In the genomic region with DNA sequence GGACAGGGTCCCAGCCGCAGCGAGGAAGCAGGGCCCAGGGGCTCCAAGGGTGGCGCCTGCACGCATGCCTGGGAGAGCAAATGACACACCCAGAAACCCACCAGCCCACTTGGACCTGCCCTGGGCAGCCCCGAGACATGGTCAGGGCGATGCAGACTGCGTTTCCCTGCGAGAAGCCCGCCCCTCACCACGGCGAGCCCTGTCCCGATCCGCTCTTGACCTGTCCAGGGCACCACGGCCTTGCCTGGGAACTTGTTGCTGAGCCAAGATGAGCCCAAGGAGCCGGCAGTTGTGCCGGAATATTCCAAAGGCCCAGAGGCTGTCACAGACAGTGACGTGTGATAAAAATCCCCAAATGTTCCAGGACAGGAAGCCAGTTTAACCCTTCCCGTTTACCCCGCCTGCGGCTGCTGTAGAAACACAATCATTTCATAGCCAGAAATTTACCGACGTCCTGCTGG, we compare ENCODE assay signal across 22 cellular contexts.
DNase-seq lines count a peak whose midpoint lies in the region; ATAC-seq, FAIRE-seq and TF ChIP-seq lines count a peak whose summit lies in the region.
"Had no signal": no experiment of that assay in that cellular context is flagged by ENCODE, and none has a peak within 500 bp of the region (broad histone marks: within the 10 kb centered on the region; RNA-seq: fewer than 3 reads in every experiment).

No MANE protein-coding gene starts in this region.

- in situ Hi-C loops in HepG2 (cut with HindIII; ENCODE audit: extremely low pct_ligation_motif_present, low pct_unique_long_range_greater_than_20kb), result no loop called here

- H3K79me2 ChIP-seq in HepG2 (ENCODE audit: insufficient read depth, low read length), result no peaks in the 10 kb centered on the region
- no peaks in the 10 kb centered on the region for H3K79me2 ChIP-seq in Karpas-422 (ENCODE audit: low read length)

- no peak for TF ChIP-seq CTCF in liver (IDR thresholded peaks at IDR 0.05; ENCODE audit: low read depth, low read length, missing input control)
- TF ChIP-seq CTCF in HepG2 (CRISPR knock-in tag; IDR thresholded peaks at IDR 0.05), result no peak
- no peak for TF ChIP-seq CTCF in heart right ventricle (IDR thresholded peaks at IDR 0.05)
- TF ChIP-seq CTCF in upper lobe of left lung (IDR thresholded peaks at IDR 0.05), result no peak

- WGBS in liver, result 80% methylated on average over 22 of the region's 22 CpGs
- WGBS in HepG2 (ENCODE audit: low lambda C conversion rate), result 79% methylated on average over 19 of the region's 22 CpGs
- WGBS in heart right ventricle, 2 donors, result 48 to 53% methylated on average over 22 of the region's 22 CpGs
- 84% methylated on average over 22 of the region's 22 CpGs for WGBS in mesenchymal stem cell
- 31 to 67% methylated on average over 8 to 20 of the region's 22 CpGs for WGBS in upper lobe of left lung, 2 donors

- no peaks in the 10 kb centered on the region for H3K79me1 ChIP-seq in mesenchymal stem cell (replicated peaks; ENCODE audit: low read length, poor library complexity, severe bottlenecking)

- H3K9ac ChIP-seq in liver (ENCODE audit: low read depth in 1 of 2, low read length in 2 of 2) (no peak overlapping the region), HepG2 (ENCODE audit: insufficient read depth, low read depth, low read length) (no peak overlapping the region), mesenchymal stem cell (ENCODE audit: low read length) (no peak overlapping the region), Karpas-422 (ENCODE audit: low read length) (no peak overlapping the region)

- H3K4me2 ChIP-seq in HepG2 (ENCODE audit: low read depth, low read length), result no peak overlapping the region
- no peak overlapping the region for H3K4me2 ChIP-seq in mesenchymal stem cell (ENCODE audit: low read length, poor library complexity, severe bottlenecking)
- no peak overlapping the region for H3K4me2 ChIP-seq in Karpas-422 (ENCODE audit: low read depth, low read length, poor library complexity, severe bottlenecking)

- H3K9me2 ChIP-seq in Karpas-422 (replicated peaks; ENCODE audit: insufficient read depth, low read length), result no peaks in the 10 kb centered on the region

- no peak for ATAC-seq in HepG2
- peak in 7 of 8 donors; percentile 59 to 87 (median 80) for ATAC-seq in heart right ventricle
- no peak for ATAC-seq in upper lobe of left lung (ENCODE audit: low FRiP score in 2 of 2)
- ATAC-seq: activated CD8-positive, alpha-beta memory T cell treated with anti-CD3 and anti-CD28 coated beads, Interleukin-2, amount 10 ng/mL, durations not matched to agents 7 days and 5 days; stimulated activated naive B cell treated with anti-CD40 and anti-IgM and Interleukin-4, amounts not matched to agents 10 μg/mL and 1 μg/mL and 100 μg/mL, for 72 hours had no signal

- POLR2A ChIA-PET in HepG2 (lab: Yijun Ruan, JAX), result no interaction called here

- no peak for DNase-seq in HepG2 (ENCODE audit: low spot score)
- DNase-seq in heart right ventricle, result peak in 1 of 2 donors; percentile 52
- no peak for DNase-seq in mesenchymal stem cell
- peak in 1 of 2 donors; percentile 79 for DNase-seq in upper lobe of left lung
- no peak for DNase-seq in T1000 (lab: John Stamatoyannopoulos, UW)
- no peak for DNase-seq in COR-L47 (lab: John Stamatoyannopoulos, UW)
- DNase-seq in Karpas-422, result no peak
- DNase-seq: activated CD4-positive, alpha-beta T cell treated with anti-CD3 and anti-CD28 coated beads for 4 hours; activated CD8-positive, alpha-beta memory T cell treated with anti-CD3 and anti-CD28 coated beads, Interleukin-2, amount 10 ng/mL, durations not matched to agents 7 days and 5 days; caudate nucleus; DMS 273 treated with DMSO at 0.1 percent for 48 hours; foreskin fibroblast; mesendoderm; NCI-H1436 treated with DMSO at 0.1 percent for 48 hours; NCI-H2171; NCI-H748 treated with DMSO at 0.1 percent for 48 hours; nephron progenitor cell; stimulated activated naive B cell treated with anti-CD40 and anti-IgM and Interleukin-4, amounts not matched to agents 10 μg/mL and 1 μg/mL and 100 μg/mL, for 72 hours; T-helper 9 cell had no signal

- TF ChIP-seq RAD21 in liver (IDR thresholded peaks at IDR 0.05) (peak in 1 of 2 donors; percentile 32), HepG2 (CRISPR knock-in tag; IDR thresholded peaks at IDR 0.05) (no peak)

- H3K9me3 ChIP-seq in liver (ENCODE audit: control insufficient read depth in 4 of 4, low read length in 3 of 4), result no peaks in the 10 kb centered on the region
- H3K9me3 ChIP-seq in HepG2 (ENCODE audit: low read length), result no peaks in the 10 kb centered on the region
- no peaks in the 10 kb centered on the region for H3K9me3 ChIP-seq in heart right ventricle
- H3K9me3 ChIP-seq in mesenchymal stem cell (ENCODE audit: control insufficient read depth, low read length), result no peaks in the 10 kb centered on the region
- H3K9me3 ChIP-seq in upper lobe of left lung, result no peaks in the 10 kb centered on the region
- H3K9me3 ChIP-seq in Karpas-422 (ENCODE audit: low read length), result no peaks in the 10 kb centered on the region
- H3K9me3 ChIP-seq: tibial nerve had no signal

- CTCF ChIA-PET in HepG2 (lab: Yijun Ruan, JAX; ENCODE audit: low intra/inter-chr PET ratio, low total read pairs), result no interaction called here

- H3K27ac ChIP-seq in liver (ENCODE audit: low read depth in 1 of 2, low read length in 2 of 2), result no peak overlapping the region
- no peak overlapping the region for H3K27ac ChIP-seq in HepG2 (ENCODE audit: extremely low read length, insufficient read depth, low read length)
- peak overlapping the region; percentile 19 to 88 (median 76) for H3K27ac ChIP-seq in heart right ventricle
- H3K27ac ChIP-seq in mesenchymal stem cell (ENCODE audit: low read length, poor library complexity, severe bottlenecking), result no peak overlapping the region
- H3K27ac ChIP-seq in upper lobe of left lung, result peak overlapping the region in 3 of 4 donors; percentile 8 to 36 (median 20)
- H3K27ac ChIP-seq in Karpas-422 (ENCODE audit: low read length), result no peak overlapping the region
- H3K27ac ChIP-seq: SK-N-MC had no signal

- no peaks in the 10 kb centered on the region for H3K36me3 ChIP-seq in liver (ENCODE audit: control insufficient read depth in 4 of 4, insufficient read depth in 3 of 4, low read depth in 1 of 4, low read length in 3 of 4)
- H3K36me3 ChIP-seq in HepG2 (replicated peaks in 1 of 2; ENCODE audit: control insufficient read depth in 1 of 2, insufficient read depth in 2 of 2, low read length in 2 of 2), result no peaks in the 10 kb centered on the region
- no peaks in the 10 kb centered on the region for H3K36me3 ChIP-seq in heart right ventricle
- H3K36me3 ChIP-seq in mesenchymal stem cell (ENCODE audit: control insufficient read depth in 1 of 2, insufficient read depth in 2 of 2, low read depth in 1 of 2, low read length in 2 of 2), result no peaks in the 10 kb centered on the region
- no peaks in the 10 kb centered on the region for H3K36me3 ChIP-seq in upper lobe of left lung
- H3K36me3 ChIP-seq in Karpas-422 (ENCODE audit: insufficient read depth, low read length), result no peaks in the 10 kb centered on the region
- H3K36me3 ChIP-seq: tibial nerve had no signal

- peaks cover 0 to 2% (median under 1%) of the 10 kb centered on the region in 4 donors for H3K4me1 ChIP-seq in liver (ENCODE audit: control insufficient read depth in 4 of 4, insufficient read depth in 4 of 4, low read length in 3 of 4)
- peaks cover 59% of the 10 kb centered on the region for H3K4me1 ChIP-seq in HepG2 (ENCODE audit: insufficient read depth, low read length)
- H3K4me1 ChIP-seq in heart right ventricle, result peaks cover 8 to 35% (median 15%) of the 10 kb centered on the region in 9 donors
- peaks cover 8% of the 10 kb centered on the region for H3K4me1 ChIP-seq in mesenchymal stem cell (ENCODE audit: control insufficient read depth, insufficient read depth, low read depth, low read length)
- H3K4me1 ChIP-seq in upper lobe of left lung, result peaks cover 15 to 36% (median 29%) of the 10 kb centered on the region in 4 donors
- H3K4me1 ChIP-seq in Karpas-422 (ENCODE audit: low read length), result peaks cover 15% of the 10 kb centered on the region

- no peak overlapping the region for H2BK120ac ChIP-seq in mesenchymal stem cell (ENCODE audit: low read depth, low read length)

- H3K4ac ChIP-seq in mesenchymal stem cell (ENCODE audit: low read depth in 1 of 2, low read length in 2 of 2), result no peak overlapping the region

- H3K4me3 ChIP-seq in liver (ENCODE audit: low read depth in 1 of 3, low read length in 3 of 3) (no peak overlapping the region), HepG2 (replicated peaks in 1 of 3; ENCODE audit: insufficient read depth in 1 of 3, low read depth in 2 of 3, low read length in 3 of 3) (no peak overlapping the region), heart right ventricle (peak overlapping the region in 6 of 10 donors; percentile 13 to 33 (median 20)), mesenchymal stem cell (ENCODE audit: insufficient read depth in 1 of 2, low read depth in 1 of 2, low read length in 2 of 2) (no peak overlapping the region), upper lobe of left lung (no peak overlapping the region), Karpas-422 (ENCODE audit: low read length) (no peak overlapping the region)
- H3K4me3 ChIP-seq: SK-N-MC, tibial nerve had no signal

- TF ChIP-seq EP300 in HepG2 (IDR thresholded peaks at IDR 0.05; ENCODE audit: low read depth in 2 of 2, low read length in 2 of 2) (no peak), HepG2 (CRISPR knock-in tag; IDR thresholded peaks at IDR 0.05; ENCODE audit: borderline replicate concordance) (no peak), upper lobe of left lung (IDR thresholded peaks at IDR 0.05) (peak in 3 of 4 donors; percentile 15 to 54 (median 33))

- no peak overlapping the region for H3K23ac ChIP-seq in mesenchymal stem cell (ENCODE audit: low read length in 2 of 2)

- intact Hi-C loops in HepG2 (cut with micrococcal nuclease; ENCODE audit: unreplicated experiment) (no loop called here), heart right ventricle (cut with DNase I) (loop anchor here in 3 of 10 donors (5.0 to 10.0 kb wide), 4 partner anchors 52 to 306 kb away; partner anchors contain the start of genes HSF2BP (in 1 of the 3) and RRP1B (in 1 of the 3))

- H3K18ac ChIP-seq in mesenchymal stem cell (ENCODE audit: low read depth in 1 of 2, low read length in 2 of 2), result peak overlapping the region in 1 of 2 experiments; percentile 61

- no peak overlapping the region for H2AK5ac ChIP-seq in mesenchymal stem cell (ENCODE audit: low read length, severe bottlenecking)

- peak overlapping the region in 1 of 2 experiments; percentile 88 for H2BK12ac ChIP-seq in mesenchymal stem cell (ENCODE audit: low read length in 2 of 2)

- no peak overlapping the region for H3K14ac ChIP-seq in mesenchymal stem cell (ENCODE audit: low read length in 2 of 2)

- H4K8ac ChIP-seq in mesenchymal stem cell (ENCODE audit: low read length), result peak overlapping the region; percentile 8

- no peak overlapping the region for H2BK5ac ChIP-seq in mesenchymal stem cell (ENCODE audit: low read depth, low read length, poor library complexity, severe bottlenecking)

- no TSS peak for BruUV-seq in HepG2 (replicated peaks; lab: Mats Ljungman, UMichigan)

- no peak overlapping the region for H4K91ac ChIP-seq in mesenchymal stem cell (ENCODE audit: low read length)

- no peaks in the 10 kb centered on the region for H4K20me1 ChIP-seq in HepG2 (ENCODE audit: insufficient read depth, low read length)
- H4K20me1 ChIP-seq in Karpas-422 (ENCODE audit: insufficient read depth, low read depth, low read length), result no peaks in the 10 kb centered on the region

- no peak for FAIRE-seq in HepG2 (lab: Jason Lieb, UNC)

- no peaks in the 10 kb centered on the region for H3K27me3 ChIP-seq in liver (ENCODE audit: control insufficient read depth in 4 of 4, insufficient read depth in 4 of 4, low read length in 3 of 4)
- H3K27me3 ChIP-seq in HepG2 (ENCODE audit: control insufficient read depth in 1 of 2, insufficient read depth in 2 of 2, low read length in 2 of 2), result peaks cover 2 to 3% of the 10 kb centered on the region in 2 experiments; a peak in 3 of 5 replicates
- no peaks in the 10 kb centered on the region for H3K27me3 ChIP-seq in heart right ventricle
- no peaks in the 10 kb centered on the region for H3K27me3 ChIP-seq in mesenchymal stem cell (ENCODE audit: control insufficient read depth in 1 of 2, insufficient read depth in 1 of 2, low read length in 2 of 2)
- no peaks in the 10 kb centered on the region for H3K27me3 ChIP-seq in upper lobe of left lung
- no peaks in the 10 kb centered on the region for H3K27me3 ChIP-seq in Karpas-422 (ENCODE audit: low read length)
- H3K27me3 ChIP-seq: tibial nerve had no signal

- TF ChIP-seq POLR2A in HepG2 (IDR thresholded peaks at IDR 0.05; ENCODE audit: insufficient read depth in 1 of 2, low read depth in 2 of 2, low read length in 2 of 2), result no peak
- no peak for TF ChIP-seq POLR2A in upper lobe of left lung (IDR thresholded peaks at IDR 0.05)

- H2BK15ac ChIP-seq in mesenchymal stem cell (ENCODE audit: low read depth, poor library complexity, severe bottlenecking), result no peak overlapping the region

- H2AFZ ChIP-seq in HepG2 (ENCODE audit: low read length) (no peak overlapping the region), mesenchymal stem cell (ENCODE audit: low read depth, low read length) (no peak overlapping the region), Karpas-422 (ENCODE audit: low read length) (no peak overlapping the region)

Comparison
In these comparisons a context has a peak if more than half of its experiments do, and no peak if none do; other contexts are left out.
1. H3K27ac ChIP-seq: peak in heart right ventricle (10 of 10) and upper lobe of left lung (3 of 4); none in liver (0 of 2), HepG2 (single experiment), mesenchymal stem cell (single experiment) and Karpas-422 (single experiment).
2. H3K4me3 ChIP-seq: peak in heart right ventricle (6 of 10); none in liver (0 of 3), HepG2 (0 of 3), mesenchymal stem cell (0 of 2), upper lobe of left lung (0 of 4) and Karpas-422 (single experiment).
3. ATAC-seq: peak in heart right ventricle (7 of 8); none in HepG2 (single experiment) and upper lobe of left lung (0 of 2).